14 cellular contexts compared by ENCODE assay signal in the genomic region with DNA sequence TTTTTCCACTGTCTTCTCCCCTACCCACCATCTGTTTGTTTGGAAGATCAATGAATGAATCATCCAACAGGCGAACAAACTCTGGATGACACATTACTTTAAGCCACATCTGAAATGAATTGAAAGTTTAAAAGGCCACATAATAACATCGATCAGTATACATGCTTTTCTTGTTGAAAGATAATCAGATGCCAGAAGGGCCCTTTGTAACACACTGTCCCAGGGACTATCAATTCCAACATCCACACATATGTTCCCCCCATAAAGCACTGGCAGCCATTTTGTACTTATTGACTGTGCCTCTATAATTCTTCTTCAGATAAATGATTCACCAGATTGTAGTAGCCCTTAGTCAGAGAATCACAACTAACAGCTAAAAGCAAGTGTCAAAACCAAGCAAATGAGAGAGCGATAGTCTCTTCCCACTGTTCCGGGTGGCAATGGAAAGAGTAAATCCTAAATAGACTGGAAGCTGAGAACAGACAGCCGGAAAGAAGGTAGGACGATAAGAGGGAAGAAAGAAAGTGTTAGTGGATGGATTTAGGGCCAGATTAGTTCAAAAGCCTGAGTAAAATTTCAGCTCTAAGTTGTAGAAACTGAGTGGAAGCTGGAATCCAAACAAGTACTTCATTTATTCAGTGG.
DNase-seq lines count a peak whose midpoint lies in the region; ATAC-seq, FAIRE-seq and TF ChIP-seq lines count a peak whose summit lies in the region.
"Had no signal": no experiment of that assay in that cellular context is flagged by ENCODE, and none has a peak within 500 bp of the region (broad histone marks: within the 10 kb centered on the region; RNA-seq: fewer than 3 reads in every experiment).

No MANE protein-coding gene starts in this region.

- H3K4me3 ChIP-seq in AG10803 (ENCODE audit: low read length) (no peak overlapping the region), bronchial epithelial cell (ENCODE audit: low read depth, low read length) (no peak overlapping the region), heart right ventricle (no peak overlapping the region)
- H3K4me3 ChIP-seq: left lung had no signal

- ATAC-seq in heart right ventricle (no peak), HG03520 (IDR thresholded peaks at IDR 0.05; ENCODE audit: unreplicated experiment) (no peak), HG03460 (IDR thresholded peaks at IDR 0.05; ENCODE audit: unreplicated experiment) (no peak)
- ATAC-seq: right cardiac atrium had no signal

- no peaks in the 10 kb centered on the region for H3K27me3 Mint-ChIP-seq in mesothelial cell of epicardium (ENCODE audit: low read depth)
- H3K27me3 Mint-ChIP-seq: activated T-cell treated with anti-CD3 and anti-CD28 coated beads, Interleukin-2, amount 50 U/mL, for 24 hours; B cell had no signal

- intact Hi-C loops in heart right ventricle (cut with DNase I) = no loop called here

- TF ChIP-seq CTCF in AG10803 (conservative IDR thresholded peaks at IDR 0.05; ENCODE audit: low read length) (no peak), bronchial epithelial cell (IDR thresholded peaks at IDR 0.05; ENCODE audit: insufficient read depth, low read length, severe bottlenecking) (no peak), mesothelial cell of epicardium (IDR thresholded peaks at IDR 0.05; ENCODE audit: unreplicated experiment) (no peak), heart right ventricle (IDR thresholded peaks at IDR 0.05) (no peak)

- H3K9me3 ChIP-seq in heart right ventricle = peaks cover 0 to under 1% (median 0%) of the 10 kb centered on the region in 11 donors
- H3K9me3 ChIP-seq: left lung had no signal

- no peaks in the 10 kb centered on the region for H3K36me3 Mint-ChIP-seq in mesothelial cell of epicardium
- H3K36me3 Mint-ChIP-seq: brain had no signal

- WGBS in heart right ventricle, 2 donors = 85 to 92% methylated on average over 6 of the region's 6 CpGs

- H3K27me3 ChIP-seq in bronchial epithelial cell (ENCODE audit: control insufficient read depth, insufficient read depth, low read length) (no peaks in the 10 kb centered on the region), heart right ventricle (no peaks in the 10 kb centered on the region)
- H3K27me3 ChIP-seq: left lung had no signal

- peaks cover 47% of the 10 kb centered on the region for H3K4me1 Mint-ChIP-seq in mesothelial cell of epicardium
- H3K4me1 Mint-ChIP-seq: B cell had no signal

- peak overlapping the region; percentile 86 for H3K27ac Mint-ChIP-seq in mesothelial cell of epicardium
- H3K27ac Mint-ChIP-seq: activated T-cell treated with anti-CD3 and anti-CD28 coated beads, Interleukin-2, amount 50 U/mL, for 24 hours; B cell had no signal

- no peak overlapping the region for H3K4me3 Mint-ChIP-seq in mesothelial cell of epicardium
- H3K4me3 Mint-ChIP-seq: activated T-cell treated with anti-CD3 and anti-CD28 coated beads, Interleukin-2, amount 50 U/mL, for 24 hours; B cell had no signal

- peaks cover 0 to 25% (median 6%) of the 10 kb centered on the region in 9 donors for H3K4me1 ChIP-seq in heart right ventricle

- H3K27ac ChIP-seq in heart right ventricle = peak overlapping the region in 1 of 10 donors; percentile 34

- FAIRE-seq in bronchial epithelial cell (lab: Jason Lieb, UNC) = no peak
- FAIRE-seq: frontal cortex had no signal

- no peaks in the 10 kb centered on the region for H3K9me3 Mint-ChIP-seq in mesothelial cell of epicardium
- H3K9me3 Mint-ChIP-seq: activated T-cell treated with anti-CD3 and anti-CD28 coated beads, Interleukin-2, amount 50 U/mL, for 24 hours had no signal

- no peaks in the 10 kb centered on the region for H3K36me3 ChIP-seq in bronchial epithelial cell (ENCODE audit: control insufficient read depth, insufficient read depth, low read length)
- no peaks in the 10 kb centered on the region for H3K36me3 ChIP-seq in heart right ventricle
- H3K36me3 ChIP-seq: left lung had no signal

- DNase-seq in AG10803 (ENCODE audit: low read depth) (peak; percentile 49), LHCN-M2 (ENCODE audit: low read depth) (peak; percentile 61), bronchial epithelial cell (ENCODE audit: low read depth) (peak; percentile 80), mesothelial cell of epicardium (ENCODE audit: low spot score in 2 of 2, unreplicated experiment in 2 of 2) (no peak), heart right ventricle (no peak), superior temporal gyrus (ENCODE audit: extremely low spot score) (no peak)
- DNase-seq: activated T-cell treated with anti-CD3 and anti-CD28 coated beads, Interleukin-2, amount 50 U/mL, for 24 hours; left lung; right cardiac atrium had no signal

Comparison
In these comparisons a context has a peak if more than half of its experiments do, and no peak if none do; other contexts are left out.
1. DNase-seq: peak in AG10803 (single experiment), LHCN-M2 (single experiment) and bronchial epithelial cell (single experiment); none in mesothelial cell of epicardium (0 of 2), heart right ventricle (0 of 2) and superior temporal gyrus (single experiment).